ENCODE assay signal across 9 cellular contexts in genomic region chr15:74240002-74240568, GRCh38. TPM values are rescaled to one million over a fixed set of nuclear protein-coding genes. Genes with fewer than 3 reads are reported as not detected.
DNase-seq lines count a peak whose midpoint lies in the region; ATAC-seq and TF ChIP-seq lines count a peak whose summit lies in the region.
"Had no signal": no experiment of that assay in that cellular context is flagged by ENCODE, and none has a peak within 500 bp of the region (broad histone marks: within the 10 kb centered on the region; RNA-seq: fewer than 3 reads in every experiment).

No MANE protein-coding gene starts in this region.

- TF ChIP-seq CTCF in 22Rv1 (IDR thresholded peaks at IDR 0.05): peak; percentile 65
- peak; percentile 68 for TF ChIP-seq CTCF in PC-3 (conservative IDR thresholded peaks at IDR 0.05; ENCODE audit: low read depth, low read length)
- no peak for TF ChIP-seq CTCF in type B pancreatic cell (conservative IDR thresholded peaks at IDR 0.05)

- no peaks in the 10 kb centered on the region for H4K20me1 ChIP-seq in PC-3 (ENCODE audit: low read length)

- H3K18ac ChIP-seq in neuronal stem cell (ENCODE audit: low read length): peak overlapping the region; percentile 85

- H3K36me3 ChIP-seq in PC-3 (ENCODE audit: low read depth, low read length) (no peaks in the 10 kb centered on the region), neuronal stem cell (replicated peaks in 1 of 2; ENCODE audit: control insufficient read depth in 2 of 2, insufficient read depth in 2 of 2, low read length in 2 of 2) (no peaks in the 10 kb centered on the region)

- H3K14ac ChIP-seq in neuronal stem cell (ENCODE audit: low read length): peak overlapping the region; percentile 50

- H2BK12ac ChIP-seq in neuronal stem cell (ENCODE audit: low read length): peak overlapping the region; percentile 78

- intact Hi-C loops in PC-3 (cut with micrococcal nuclease): no loop called here

- H3K9me3 Mint-ChIP-seq in type B pancreatic cell: no peaks in the 10 kb centered on the region

- WGBS in neuronal stem cell (ENCODE audit: extremely low coverage in 2 of 2, insufficient read length in 2 of 2, insufficient replicate concordance in 1 of 2), 2 donors: no CpG with 5 or more reads among the region's 5 CpGs

- peak overlapping the region; percentile 68 for H2AK5ac ChIP-seq in neuronal stem cell (ENCODE audit: low read depth, low read length)

- peaks cover 13% of the 10 kb centered on the region for H3K27me3 Mint-ChIP-seq in type B pancreatic cell

- H3K4me3 ChIP-seq in PC-3 (ENCODE audit: low read length): no peak overlapping the region
- H3K4me3 ChIP-seq in neuronal stem cell (ENCODE audit: low read length in 2 of 2): no peak overlapping the region

- no peaks in the 10 kb centered on the region for H3F3A ChIP-seq in PC-3 (ENCODE audit: low read length, unreplicated experiment)

- no peak overlapping the region for H3K23ac ChIP-seq in neuronal stem cell (ENCODE audit: low read depth, low read length, poor library complexity)

- H3K27ac Mint-ChIP-seq in type B pancreatic cell: no peak overlapping the region
- H3K27ac Mint-ChIP-seq: CD4-positive, CD25-positive, alpha-beta regulatory T cell had no signal

- no TSS peak for BruUV-seq in PC-3 (replicated peaks; lab: Mats Ljungman, UMichigan)

- H3K9me3 ChIP-seq in PC-3 (ENCODE audit: low read length) (no peaks in the 10 kb centered on the region), neuronal stem cell (replicated peaks in 1 of 2; ENCODE audit: control insufficient read depth in 2 of 2, insufficient read depth in 1 of 2, low read depth in 1 of 2, low read length in 2 of 2) (no peaks in the 10 kb centered on the region)

- CTCF ChIA-PET in PC-3 (lab: Charles Lee): interaction anchor here (0.5 to 0.7 kb wide), 3 partner anchors 67 to 94 kb away, joined by 3 to 14 read pairs (median 9); no protein-coding TSS in a partner anchor

- H2BK120ac ChIP-seq in neuronal stem cell (ENCODE audit: low read depth, low read length): peak overlapping the region; percentile 68

- H2BK5ac ChIP-seq in neuronal stem cell (ENCODE audit: low read length): no peak overlapping the region

- peak overlapping the region; percentile 22 for H4K91ac ChIP-seq in neuronal stem cell (ENCODE audit: low read depth, low read length, poor library complexity)

- H3K36me3 Mint-ChIP-seq in type B pancreatic cell: no peaks in the 10 kb centered on the region
- H3K36me3 Mint-ChIP-seq: CD4-positive, CD25-positive, alpha-beta regulatory T cell had no signal

- H4K8ac ChIP-seq in neuronal stem cell (ENCODE audit: low read depth, low read length): no peak overlapping the region

- H2AFZ ChIP-seq in PC-3 (ENCODE audit: low read length) (no peak overlapping the region), neuronal stem cell (ENCODE audit: low read length) (no peak overlapping the region)

- H3K4ac ChIP-seq in neuronal stem cell (ENCODE audit: low read length): no peak overlapping the region

- no peak overlapping the region for H3K9ac ChIP-seq in PC-3 (ENCODE audit: low read length)
- no peak overlapping the region for H3K9ac ChIP-seq in neuronal stem cell (ENCODE audit: low read depth, low read length, poor library complexity)

- H2BK15ac ChIP-seq in neuronal stem cell (ENCODE audit: low read length): no peak overlapping the region

- POLR2A ChIA-PET in PC-3 (lab: Charles Lee; ENCODE audit: unreplicated experiment): interaction anchor here (0.6 to 0.7 kb wide), 2 partner anchors 64 to 793 kb away, joined by 5 to 6 read pairs; no protein-coding TSS in a partner anchor

- H3K79me2 ChIP-seq in PC-3 (ENCODE audit: low read length): no peaks in the 10 kb centered on the region

- no peak overlapping the region for H3K4me3 Mint-ChIP-seq in type B pancreatic cell
- H3K4me3 Mint-ChIP-seq: CD4-positive, CD25-positive, alpha-beta regulatory T cell had no signal

- no peaks in the 10 kb centered on the region for H3K9me2 ChIP-seq in PC-3 (replicated peaks; ENCODE audit: low read length)

- peak; percentile 93 for DNase-seq in HS-27A (ENCODE audit: low read depth)
- peak; percentile 96 for DNase-seq in PC-3
- DNase-seq in epithelial cell of prostate (ENCODE audit: low read depth, low spot score): peak; percentile 57
- no peak for DNase-seq in neuronal stem cell (ENCODE audit: low spot score)
- no peak for DNase-seq in CD1c-positive myeloid dendritic cell (ENCODE audit: extremely low spot score)
- DNase-seq in NK-92 treated with Interleukin-12 subunit alpha and Interleukin-12 subunit beta, amount 100 ng/mL, for 24 hours (lab: John Stamatoyannopoulos, UW): no peak
- no peak for DNase-seq in type B pancreatic cell (ENCODE audit: extremely low spot score, unreplicated experiment)
- DNase-seq: CD4-positive, CD25-positive, alpha-beta regulatory T cell had no signal

- peaks cover 34% of the 10 kb centered on the region for H3K4me1 Mint-ChIP-seq in type B pancreatic cell (ENCODE audit: unreplicated experiment)

- H3K4me1 ChIP-seq in PC-3 (ENCODE audit: insufficient read depth, low read length) (peaks cover 29% of the 10 kb centered on the region), neuronal stem cell (ENCODE audit: control insufficient read depth in 2 of 2, insufficient read depth in 1 of 2, low read depth in 1 of 2, low read length in 2 of 2) (peaks cover 36 to 38% of the 10 kb centered on the region in 2 donors)

- ATAC-seq in PC-3: peak; percentile 81

- H3K27me3 ChIP-seq in PC-3 (ENCODE audit: low read length): no peaks in the 10 kb centered on the region
- no peaks in the 10 kb centered on the region for H3K27me3 ChIP-seq in neuronal stem cell (ENCODE audit: control insufficient read depth in 3 of 3, insufficient read depth in 3 of 3, low read depth in 1 of 3, low read length in 3 of 3)

- no peak overlapping the region for H3K4me2 ChIP-seq in PC-3 (ENCODE audit: low read length)
- H3K4me2 ChIP-seq in neuronal stem cell (ENCODE audit: insufficient read depth, low read length, poor library complexity, severe bottlenecking): no peak overlapping the region

- H3K27ac ChIP-seq in 22Rv1: peak overlapping the region; percentile 49
- peak overlapping the region; percentile 56 for H3K27ac ChIP-seq in PC-3 (ENCODE audit: low read length)
- peak overlapping the region; percentile 9 for H3K27ac ChIP-seq in epithelial cell of prostate
- no peak overlapping the region for H3K27ac ChIP-seq in neuronal stem cell (replicated peaks; ENCODE audit: low read length)

- no peaks in the 10 kb centered on the region for H3K79me1 ChIP-seq in neuronal stem cell (ENCODE audit: low read depth, low read length)

RNA-seq across cellular contexts. Expression of gene CCDC33, which starts 4.0 kb away (rescaled TPM):
- total RNA-seq in PC-3 (2014; rRNA removed) (0.77 TPM in 1 of 2 replicates, not detected in the other), type B pancreatic cell (ENCODE audit: low replicate concordance) (2.2 and 5.0 TPM in 2 replicates)
- 1.3 TPM for polyA plus RNA-seq in neuronal stem cell (2013, experiment 1 of 2)
- 1.1 TPM for polyA plus RNA-seq in neuronal stem cell (2013, experiment 2 of 2)
- total RNA-seq: CD4-positive, CD25-positive, alpha-beta regulatory T cell had no signal
- polyA plus RNA-seq: CD4-positive, CD25-positive, alpha-beta regulatory T cell had no signal

RNA-seq across cellular contexts. Expression of gene STRA6, which starts 37.5 kb away (rescaled TPM):
- total RNA-seq in PC-3 (2014; rRNA removed): 0.29 and 5.8 TPM in 2 replicates
- polyA plus RNA-seq in neuronal stem cell (2013, experiment 1 of 2): 3.9 TPM
- 3.4 TPM for polyA plus RNA-seq in neuronal stem cell (2013, experiment 2 of 2)
- total RNA-seq in type B pancreatic cell (ENCODE audit: low replicate concordance): 19.2 and 158 TPM in 2 replicates
- total RNA-seq: CD4-positive, CD25-positive, alpha-beta regulatory T cell had no signal
- polyA plus RNA-seq: CD4-positive, CD25-positive, alpha-beta regulatory T cell had no signal

Comparison
In these comparisons a context has a peak if more than half of its experiments do, and no peak if none do; other contexts are left out.
1. DNase-seq: peak in HS-27A (single experiment), PC-3 (single experiment) and epithelial cell of prostate (single experiment); none in neuronal stem cell (single experiment), CD1c-positive myeloid dendritic cell (single experiment), NK-92 treated with Interleukin-12 subunit alpha and Interleukin-12 subunit beta, amount 100 ng/mL, for 24 hours (single experiment) and type B pancreatic cell (single experiment).